ENCODE assay signal across 16 cellular contexts in the genomic region with DNA sequence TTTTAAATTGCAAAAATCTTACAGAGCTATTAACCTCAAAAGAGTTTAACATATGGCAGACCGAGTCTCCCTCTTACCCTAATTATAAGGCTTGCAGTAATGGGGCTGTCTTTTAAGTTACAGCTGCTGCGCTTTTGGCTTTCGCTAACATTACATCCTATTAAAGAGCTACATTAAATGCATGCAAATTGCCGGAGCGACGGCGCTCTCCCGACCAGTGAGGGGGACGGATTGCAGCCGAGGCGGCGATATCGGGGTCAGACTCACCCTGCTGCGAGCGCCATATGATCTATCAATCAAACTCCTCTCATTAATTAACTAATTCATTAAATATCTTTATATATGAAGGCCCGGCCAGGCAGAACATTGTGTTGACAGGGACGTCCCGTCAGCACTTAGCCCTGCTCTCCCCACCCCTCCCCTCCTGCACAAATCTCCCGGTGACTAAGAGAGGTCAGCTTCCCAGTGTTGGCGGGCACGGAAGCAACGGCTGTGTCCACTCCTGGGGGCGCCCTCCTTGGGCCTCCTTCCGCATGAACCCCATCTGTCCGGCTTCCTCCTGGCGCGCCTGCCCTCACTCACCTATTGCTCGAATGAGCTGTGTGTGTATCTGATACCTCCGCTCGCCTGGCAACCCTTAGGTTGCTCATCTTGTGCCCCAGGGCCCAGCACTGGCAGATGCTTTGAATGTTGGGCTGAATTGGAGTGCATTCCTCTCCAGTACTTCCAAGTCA.
DNase-seq lines count a peak whose midpoint lies in the region; ATAC-seq and TF ChIP-seq lines count a peak whose summit lies in the region.
"Had no signal": no experiment of that assay in that cellular context is flagged by ENCODE, and none has a peak within 500 bp of the region (broad histone marks: within the 10 kb centered on the region; RNA-seq: fewer than 3 reads in every experiment).

No MANE protein-coding gene starts in this region.

- H3K27me3 ChIP-seq in duodenal mucosa (ENCODE audit: control insufficient read depth in 1 of 2, insufficient read depth in 2 of 2, low read length in 2 of 2) (peaks cover 0 to 12% of the 10 kb centered on the region in 2 donors), left lung (peaks cover 32 to 68% of the 10 kb centered on the region in 2 donors)

- TF ChIP-seq CTCF in left lung (IDR thresholded peaks at IDR 0.05) = no peak

- peak overlapping the region; percentile 27 to 48 for H3K9ac ChIP-seq in duodenal mucosa (ENCODE audit: low read depth in 1 of 2, low read length in 2 of 2)

- peak overlapping the region; percentile 64 to 67 for H3K4me3 ChIP-seq in duodenal mucosa (ENCODE audit: low read depth in 1 of 2, low read length in 2 of 2)
- H3K4me3 ChIP-seq in left lung = no peak overlapping the region
- H3K4me3 ChIP-seq: HAP-1 had no signal

- H3K9me3 ChIP-seq in duodenal mucosa (ENCODE audit: control insufficient read depth in 1 of 2, low read length in 2 of 2) (no peaks in the 10 kb centered on the region), left lung (no peaks in the 10 kb centered on the region)
- H3K9me3 ChIP-seq: HAP-1, prostate gland, tibial artery had no signal

- intact Hi-C loops in left lung (cut with DNase I) = no loop called here

- H3K36me3 ChIP-seq in duodenal mucosa (ENCODE audit: control insufficient read depth in 1 of 2, insufficient read depth in 2 of 2, low read length in 2 of 2) (no peaks in the 10 kb centered on the region), left lung (no peaks in the 10 kb centered on the region)
- H3K36me3 ChIP-seq: HAP-1, prostate gland, tibial artery had no signal

- peak; percentile 42 for ATAC-seq in left lung
- no peak for ATAC-seq in HG02885 (IDR thresholded peaks at IDR 0.05; ENCODE audit: poor library complexity, unreplicated experiment)

- H3K4me1 ChIP-seq in duodenal mucosa (ENCODE audit: control insufficient read depth in 1 of 2, insufficient read depth in 2 of 2, low read length in 2 of 2) (peaks cover 10 to 12% of the 10 kb centered on the region in 2 donors), left lung (peaks cover 0 to 7% of the 10 kb centered on the region in 2 donors)
- H3K4me1 ChIP-seq: HAP-1, prostate gland had no signal

- DNase-seq in COLO668 (lab: John Stamatoyannopoulos, UW; ENCODE audit: unreplicated experiment) (peak; percentile 6), NCI-H1694 treated with DMSO at 0.1 percent for 48 hours (lab: John Stamatoyannopoulos, UW) (peak; percentile 34), left lung (no peak), SIG-M5 treated with dmso at 0.1 percent for 504 hours (lab: John Stamatoyannopoulos, UW; ENCODE audit: unreplicated experiment) (no peak), HPDE6-E6E7 (ENCODE audit: extremely low spot score) (no peak), glomerular visceral epithelial cell (ENCODE audit: extremely low spot score) (no peak)
- DNase-seq: activated CD4-positive, alpha-beta T cell treated with anti-CD3 and anti-CD28 coated beads for 1 hour; activated naive CD4-positive, alpha-beta T cell treated with Interleukin-2 at 50 U/mL for 16 hours; effector CD8-positive, alpha-beta T cell; GF-D8; SIG-M5; tibial artery had no signal

- H3K27ac ChIP-seq in duodenal mucosa (ENCODE audit: low read depth, low read length) (no peak overlapping the region), left lung (no peak overlapping the region)
- H3K27ac ChIP-seq: prostate gland, tibial artery had no signal

Comparison
In these comparisons a context has a peak if more than half of its experiments do, and no peak if none do; other contexts are left out.
1. DNase-seq: peak in COLO668 (single experiment) and NCI-H1694 treated with DMSO at 0.1 percent for 48 hours (single experiment); none in left lung (0 of 2), SIG-M5 treated with dmso at 0.1 percent for 504 hours (single experiment), HPDE6-E6E7 (single experiment) and glomerular visceral epithelial cell (single experiment).
2. H3K4me3 ChIP-seq: peak in duodenal mucosa (2 of 2); none in left lung (0 of 2).